Comparison of ENCODE assay signal across 34 cellular contexts in genomic region chr22:35581023-35581413, GRCh38. TPM values are rescaled to one million over a fixed set of nuclear protein-coding genes. Genes with fewer than 3 reads are reported as not detected.
"Had no signal": no experiment of that assay in that cellular context is flagged by ENCODE, and none has a peak within 500 bp of the region (broad histone marks: within the 10 kb centered on the region; RNA-seq: fewer than 3 reads in every experiment).

No MANE protein-coding gene starts in this region.

- H3K4me3 Mint-ChIP-seq: activated B cell treated with CpG ODN at 0.5 μM for 24 hours; activated CD8-positive, alpha-beta T cell treated with anti-CD3 and anti-CD28 coated beads for 36 hours; activated naive CD4-positive, alpha-beta T cell treated with anti-CD3 and anti-CD28 coated beads, Interleukin-2, amount 10 ng/mL, durations not matched to agents 7 days and 5 days; activated naive CD8-positive, alpha-beta T cell treated with anti-CD3 and anti-CD28 coated beads, Interleukin-2, amount 10 ng/mL, durations not matched to agents 7 days and 5 days; brain; T-helper 17 cell; T-helper 2 cell treated with Interferon-gamma antibody and Interleukin-4, amounts not matched to agents 5 μg/mL and 100 μg/mL, for 36 hours had no signal

- DNase-seq: activated B cell treated with CpG ODN at 0.5 μM for 24 hours; activated CD4-positive, alpha-beta T cell treated with anti-CD3 and anti-CD28 coated beads for 48 hours; activated CD4-positive, alpha-beta T cell treated with anti-CD3 and anti-CD28 coated beads, Interleukin-2, amount 50 U/mL, for 1 hour; activated CD4-positive, alpha-beta T cell treated with anti-CD3 and anti-CD28 coated beads, Interleukin-2, amount 50 U/mL, for 48 hours; activated CD8-positive, alpha-beta memory T cell treated with anti-CD3 and anti-CD28 coated beads for 24 hours; activated CD8-positive, alpha-beta T cell treated with anti-CD3 and anti-CD28 coated beads for 36 hours; activated gamma-delta T cell; activated naive CD4-positive, alpha-beta T cell; activated naive CD4-positive, alpha-beta T cell treated with anti-CD3 and anti-CD28 coated beads, Interleukin-2, amount 10 ng/mL, durations not matched to agents 7 days and 5 days; activated naive CD8-positive, alpha-beta T cell treated with anti-CD3 and anti-CD28 coated beads, Interleukin-2, amount 10 ng/mL, durations not matched to agents 7 days and 5 days; activated T-cell treated with anti-CD3 and anti-CD28 coated beads, Interleukin-2, amount 50 U/mL, for 48 hours; central memory CD4-positive, alpha-beta T cell; cerebellar nuclear complex; colonic mucosa; effector CD8-positive, alpha-beta T cell; esophagus squamous epithelium; glutamatergic neuron; T-helper 1 cell; T-helper 17 cell; T1000; WERI-Rb-1 had no signal

- H3K27ac ChIP-seq: ascending aorta, breast epithelium, cardiac muscle cell, colonic mucosa, epithelial cell of prostate, esophagus squamous epithelium, WERI-Rb-1 had no signal

- H3K27ac Mint-ChIP-seq: activated B cell treated with CpG ODN at 0.5 μM for 24 hours; activated CD8-positive, alpha-beta T cell treated with anti-CD3 and anti-CD28 coated beads for 36 hours; activated naive CD4-positive, alpha-beta T cell treated with anti-CD3 and anti-CD28 coated beads, Interleukin-2, amount 10 ng/mL, durations not matched to agents 7 days and 5 days; activated naive CD4-positive, alpha-beta T cell treated with anti-CD3 and anti-CD28 coated beads, Interleukin-2, amount 50 U/mL, for 72 hours; activated naive CD8-positive, alpha-beta T cell treated with anti-CD3 and anti-CD28 coated beads, Interleukin-2, amount 10 ng/mL, durations not matched to agents 7 days and 5 days; brain; T-helper 17 cell; T-helper 2 cell treated with Interferon-gamma antibody and Interleukin-4, amounts not matched to agents 5 μg/mL and 100 μg/mL, for 36 hours had no signal

- H3K4me1 ChIP-seq: ascending aorta, colonic mucosa had no signal

- H3K9me3 ChIP-seq: ascending aorta, breast epithelium, colonic mucosa, esophagus squamous epithelium had no signal

- H3K36me3 Mint-ChIP-seq: activated naive CD4-positive, alpha-beta T cell treated with anti-CD3 and anti-CD28 coated beads, Interleukin-2, amount 10 ng/mL, durations not matched to agents 7 days and 5 days; activated naive CD4-positive, alpha-beta T cell treated with anti-CD3 and anti-CD28 coated beads, Interleukin-2, amount 50 U/mL, for 72 hours; activated naive CD8-positive, alpha-beta T cell treated with anti-CD3 and anti-CD28 coated beads, Interleukin-2, amount 10 ng/mL, durations not matched to agents 7 days and 5 days; brain had no signal

- ATAC-seq: activated CD4-positive, CD25-positive, alpha-beta regulatory T cell treated with anti-CD3 and anti-CD28 coated beads, Interleukin-2, amount 50 U/mL, for 24 hours; activated CD8-positive, alpha-beta T cell treated with anti-CD3 and anti-CD28 coated beads for 36 hours; activated naive CD4-positive, alpha-beta T cell treated with anti-CD3 and anti-CD28 coated beads, Interleukin-2, amount 50 U/mL, for 72 hours; T-helper 17 cell had no signal

- H3K4me3 ChIP-seq: ascending aorta, breast epithelium, cardiac muscle cell, colonic mucosa, esophagus squamous epithelium had no signal

- H3K36me3 ChIP-seq: ascending aorta, breast epithelium, cardiac muscle cell, colonic mucosa, esophagus squamous epithelium, WERI-Rb-1 had no signal

- H3K4me1 Mint-ChIP-seq: activated naive CD4-positive, alpha-beta T cell treated with anti-CD3 and anti-CD28 coated beads, Interleukin-2, amount 10 ng/mL, durations not matched to agents 7 days and 5 days; activated naive CD8-positive, alpha-beta T cell treated with anti-CD3 and anti-CD28 coated beads, Interleukin-2, amount 10 ng/mL, durations not matched to agents 7 days and 5 days; T-helper 17 cell had no signal

- H3K27me3 Mint-ChIP-seq: activated B cell treated with CpG ODN at 0.5 μM for 24 hours; activated CD8-positive, alpha-beta T cell treated with anti-CD3 and anti-CD28 coated beads for 36 hours had no signal

- H3K9me3 Mint-ChIP-seq: activated B cell treated with CpG ODN at 0.5 μM for 24 hours; activated CD8-positive, alpha-beta T cell treated with anti-CD3 and anti-CD28 coated beads for 36 hours; activated naive CD4-positive, alpha-beta T cell treated with anti-CD3 and anti-CD28 coated beads, Interleukin-2, amount 10 ng/mL, durations not matched to agents 7 days and 5 days; activated naive CD8-positive, alpha-beta T cell treated with anti-CD3 and anti-CD28 coated beads, Interleukin-2, amount 10 ng/mL, durations not matched to agents 7 days and 5 days; T-helper 2 cell treated with Interferon-gamma antibody and Interleukin-4, amounts not matched to agents 5 μg/mL and 100 μg/mL, for 36 hours had no signal

- H3K27me3 ChIP-seq: ascending aorta, breast epithelium, cardiac muscle cell, colonic mucosa, esophagus squamous epithelium had no signal

RNA-seq across cellular contexts. Expression of gene MB, which starts 36.1 kb away (rescaled TPM):
- total RNA-seq: activated B cell treated with CpG ODN at 0.5 μM for 24 hours; activated CD8-positive, alpha-beta T cell treated with anti-CD3 and anti-CD28 coated beads for 36 hours; activated naive CD8-positive, alpha-beta T cell treated with anti-CD3 and anti-CD28 coated beads, Interleukin-2, amount 10 ng/mL, durations not matched to agents 7 days and 5 days; ascending aorta; dermis microvascular lymphatic vessel endothelial cell; endothelial cell of umbilical vein; fibroblast of lung; fibroblast of villous mesenchyme; frontal cortex; T-helper 17 cell had no signal
- polyA plus RNA-seq: endothelial cell of umbilical vein, fibroblast of lung had no signal

RNA-seq across cellular contexts. Expression of gene RASD2, which starts 40.4 kb away (rescaled TPM):
- total RNA-seq: activated B cell treated with CpG ODN at 0.5 μM for 24 hours; activated CD8-positive, alpha-beta T cell treated with anti-CD3 and anti-CD28 coated beads for 36 hours; activated naive CD8-positive, alpha-beta T cell treated with anti-CD3 and anti-CD28 coated beads, Interleukin-2, amount 10 ng/mL, durations not matched to agents 7 days and 5 days; dermis microvascular lymphatic vessel endothelial cell; endothelial cell of umbilical vein; fibroblast of villous mesenchyme had no signal
- polyA plus RNA-seq: endothelial cell of umbilical vein had no signal
